Comparison of ENCODE assay signal across 19 cellular contexts in genomic region chr7:20206104-20206896, GRCh38. TPM values are rescaled to one million over a fixed set of nuclear protein-coding genes. Genes with fewer than 3 reads are reported as not detected.
DNase-seq lines count a peak whose midpoint lies in the region; TF ChIP-seq lines count a peak whose summit lies in the region.
"Had no signal": no experiment of that assay in that cellular context is flagged by ENCODE, and none has a peak within 500 bp of the region (broad histone marks: within the 10 kb centered on the region; RNA-seq: fewer than 3 reads in every experiment).

No MANE protein-coding gene starts in this region.

- peak; percentile 46 for DNase-seq in DMS53 (lab: John Stamatoyannopoulos, UW)
- DNase-seq in DMS53 treated with DMSO at 0.1 percent for 48 hours (lab: John Stamatoyannopoulos, UW; ENCODE audit: unreplicated experiment) = no peak
- no peak for DNase-seq in epithelial cell of prostate (ENCODE audit: low read depth, low spot score)
- no peak for DNase-seq in osteocyte (ENCODE audit: extremely low spot score, unreplicated experiment)
- DNase-seq in HuH-7.5 (ENCODE audit: low spot score) = no peak
- no peak for DNase-seq in NCI-H1930 (lab: John Stamatoyannopoulos, UW)
- DNase-seq in HAP-1 (ENCODE audit: low spot score in 2 of 2) = no peak
- DNase-seq: CD8-positive, alpha-beta memory T cell; NCI-H1417 treated with DMSO at 0.1 percent for 48 hours; NCI-H2081; NCI-H2227 treated with DMSO at 0.1 percent for 48 hours; NCI-H526; SJCRH30; SW 1271 had no signal

- H3K9me3 Mint-ChIP-seq in nephron = peaks cover 14% of the 10 kb centered on the region
- no peaks in the 10 kb centered on the region for H3K9me3 Mint-ChIP-seq in osteocyte (ENCODE audit: unreplicated experiment)

- H3K36me3 ChIP-seq in HAP-1 (replicated peaks) = no peaks in the 10 kb centered on the region
- H3K36me3 ChIP-seq: BLaER1, SJCRH30 had no signal

- H3K4me3 ChIP-seq in HAP-1 = no peak overlapping the region
- H3K4me3 ChIP-seq: BLaER1, SJCRH30 had no signal

- in situ Hi-C loops in HAP-1 (cut with MboI; ENCODE audit: low sequenced_read_pairs) = no loop called here

- no peak for TF ChIP-seq CTCF in nephron (IDR thresholded peaks at IDR 0.05; ENCODE audit: unreplicated experiment in 3 of 3)
- no peak for TF ChIP-seq CTCF in osteocyte (IDR thresholded peaks at IDR 0.05)

- H3K27ac Mint-ChIP-seq in nephron = peak overlapping the region; percentile 9 to 46 (median 9)
- no peak overlapping the region for H3K27ac Mint-ChIP-seq in osteocyte (ENCODE audit: unreplicated experiment)
- H3K27ac Mint-ChIP-seq: CD8-positive, alpha-beta memory T cell had no signal

- H3K27me3 Mint-ChIP-seq in nephron (ENCODE audit: low read depth) = no peaks in the 10 kb centered on the region
- H3K27me3 Mint-ChIP-seq in osteocyte (ENCODE audit: unreplicated experiment) = peaks cover 5% of the 10 kb centered on the region

- no peaks in the 10 kb centered on the region for H3K4me1 ChIP-seq in HAP-1
- H3K4me1 ChIP-seq: BLaER1, SJCRH30 had no signal

- no peaks in the 10 kb centered on the region; the same call in 1 of the 2 replicates for H3K9me3 ChIP-seq in HAP-1

- H3K27ac ChIP-seq in epithelial cell of prostate = peak overlapping the region; percentile 52
- H3K27ac ChIP-seq: 22Rv1, BLaER1, HL-60, RWPE1, SJCRH30 had no signal

- H3K4me3 Mint-ChIP-seq in nephron (no peak overlapping the region), osteocyte (ENCODE audit: unreplicated experiment) (no peak overlapping the region)
- H3K4me3 Mint-ChIP-seq: CD8-positive, alpha-beta memory T cell had no signal

- peaks cover 6% of the 10 kb centered on the region for H3K36me3 Mint-ChIP-seq in nephron (ENCODE audit: low read depth)
- no peaks in the 10 kb centered on the region for H3K36me3 Mint-ChIP-seq in osteocyte (ENCODE audit: unreplicated experiment)
- H3K36me3 Mint-ChIP-seq: CD8-positive, alpha-beta memory T cell had no signal

- H3K27me3 ChIP-seq in HAP-1 (ENCODE audit: low read depth) = no peaks in the 10 kb centered on the region; the same call in 1 of the 2 replicates
- H3K27me3 ChIP-seq: BLaER1, SJCRH30 had no signal

- no peaks in the 10 kb centered on the region for H3K4me1 Mint-ChIP-seq in nephron
- H3K4me1 Mint-ChIP-seq in osteocyte (ENCODE audit: unreplicated experiment) = no peaks in the 10 kb centered on the region
- H3K4me1 Mint-ChIP-seq: CD8-positive, alpha-beta memory T cell had no signal

RNA-seq across cellular contexts. Expression of gene MACC1, which starts 10.9 kb away (rescaled TPM):
- total RNA-seq in osteocyte = not detected in 2 replicates
